Comparison of ENCODE assay signal across 8 cellular contexts in genomic region chr14:102819176-102819628, GRCh38. TPM values are rescaled to one million over a fixed set of nuclear protein-coding genes. Genes with fewer than 3 reads are reported as not detected.
A peak's percentile ranks its signal among the peaks of the same experiment; 100 is the strongest.
DNase-seq lines count a peak whose midpoint lies in the region; ATAC-seq, FAIRE-seq and TF ChIP-seq lines count a peak whose summit lies in the region.

No MANE protein-coding gene starts in this region.

- TF ChIP-seq RAD21 in GM12878 (IDR thresholded peaks at IDR 0.05; ENCODE audit: insufficient read depth, low read depth, low read length) = no peak

- H3K36me3 ChIP-seq in OCI-LY7 (ENCODE audit: insufficient read depth, low read length) = no peaks in the 10 kb centered on the region
- peaks cover 9 to 10% of the 10 kb centered on the region in 2 experiments for H3K36me3 ChIP-seq in GM12878 (ENCODE audit: control insufficient read depth in 2 of 2, insufficient read depth in 2 of 2, low read length in 1 of 2)
- H3K36me3 ChIP-seq in gastrocnemius medialis = no peaks in the 10 kb centered on the region

- BruUV-seq in OCI-LY7 (replicated peaks; lab: Mats Ljungman, UMichigan) (no TSS peak), GM12878 (replicated peaks; lab: Mats Ljungman, UMichigan) (no TSS peak)

- no peaks in the 10 kb centered on the region for H3K79me2 ChIP-seq in OCI-LY7 (ENCODE audit: insufficient read depth, low read depth, low read length)
- peaks cover 97% of the 10 kb centered on the region for H3K79me2 ChIP-seq in GM12878 (ENCODE audit: control insufficient read depth, insufficient read depth, low read length)

- H3K27me3 ChIP-seq in GM12878 (replicated peaks in 1 of 2; ENCODE audit: control insufficient read depth in 2 of 2, insufficient read depth in 2 of 2, low read length in 1 of 2) = no peaks in the 10 kb centered on the region
- H3K27me3 ChIP-seq in gastrocnemius medialis = no peaks in the 10 kb centered on the region

- SMC1A ChIA-PET in GM12878 (lab: Charles Lee; ENCODE audit: uncharacterized antibody, unreplicated experiment) = interaction anchor here (0.8 to 7.6 kb wide), 12 partner anchors 11 to 124 kb away, joined by 3 to 99 read pairs (median 4); no protein-coding TSS in a partner anchor

- H3K9ac ChIP-seq in GM12878 (ENCODE audit: control insufficient read depth, insufficient read depth, low read length) = peak overlapping the region; percentile 70

- peak; percentile 83 for FAIRE-seq in GM12878 (lab: Jason Lieb, UNC)

- H3K9me2 ChIP-seq in OCI-LY7 (ENCODE audit: insufficient read depth, low read length) = no peaks in the 10 kb centered on the region

- H3K27ac ChIP-seq in OCI-LY7 (ENCODE audit: low read depth, low read length, poor library complexity, severe bottlenecking) = no peak overlapping the region
- peak overlapping the region; percentile 93 for H3K27ac ChIP-seq in GM12878 (ENCODE audit: control insufficient read depth, insufficient read depth)
- H3K27ac ChIP-seq in gastrocnemius medialis = no peak overlapping the region

- H2AFZ ChIP-seq in OCI-LY7 (ENCODE audit: low read length) (no peak overlapping the region), GM12878 (ENCODE audit: control insufficient read depth, low read depth, low read length) (no peak overlapping the region)

- 4% methylated on average over 9 of the region's 9 CpGs for WGBS in GM12878 (ENCODE audit: insufficient coverage, insufficient replicate concordance, low lambda C conversion rate, missing lambda C conversion rate)

- intact Hi-C loops in OCI-LY7 (cut with micrococcal nuclease; ENCODE audit: unreplicated experiment) (no loop called here), GM12878 (cut with micrococcal nuclease; ENCODE audit: unreplicated experiment) (loop anchor here (1.0 to 2.0 kb wide), 2 partner anchors 20 to 34 kb away; no protein-coding TSS in a partner anchor), cardiac septum (cut with DNase I) (no loop called here), gastrocnemius medialis (cut with DNase I; ENCODE audit: low total_unique reads) (no loop called here)

- CTCF ChIA-PET in OCI-LY7 (lab: Charles Lee; ENCODE audit: unreplicated experiment) = no interaction called here
- CTCF ChIA-PET in GM12878 (lab: Yijun Ruan, JAX) = interaction anchor here (0.6 to 7.2 kb wide), 7 partner anchors 8 to 144 kb away, joined by 3 to 83 read pairs (median 4); no protein-coding TSS in a partner anchor

- TF ChIP-seq POLR2A in GM12878 (IDR thresholded peaks at IDR 0.05; ENCODE audit: low read depth, low read length) (peak; percentile 77), gastrocnemius medialis (IDR thresholded peaks at IDR 0.05) (no peak)

- no peak for DNase-seq in OCI-LY7 (ENCODE audit: low spot score)
- DNase-seq in GM12878 (ENCODE audit: low read depth, low spot score) = peak; percentile 89
- DNase-seq in stimulated activated CD4-positive, alpha-beta T cell treated with anti-CD3 and anti-CD28 coated beads, Interleukin-2, amount 100 ng/mL, for 24 hours = peak; percentile 79 to 80
- no peak for DNase-seq in cardiac septum (ENCODE audit: low spot score)
- DNase-seq in gastrocnemius medialis = no peak
- DNase-seq in islet precursor cell = no peak

- POLR2A ChIA-PET in OCI-LY7 (lab: Charles Lee) (no interaction called here), GM12878 (lab: Charles Lee) (interaction anchor here (0.9 to 6.6 kb wide), 9 partner anchors 11 to 83 kb away, joined by 3 to 63 read pairs (median 7); no protein-coding TSS in a partner anchor)

- in situ Hi-C loops in GM12878 (cut with MboI) = no loop called here
- in situ Hi-C loops in gastrocnemius medialis (cut with MboI; ENCODE audit: low sequenced_read_pairs in 4 of 4) = no loop called here

- no peaks in the 10 kb centered on the region for H3K9me3 ChIP-seq in OCI-LY7 (ENCODE audit: low read length)
- no peaks in the 10 kb centered on the region; the same call in 1 of the 3 replicates for H3K9me3 ChIP-seq in GM12878 (replicated peaks; ENCODE audit: control insufficient read depth, insufficient read depth, low read length)
- H3K9me3 ChIP-seq in gastrocnemius medialis = no peaks in the 10 kb centered on the region

- H3K4me1 ChIP-seq in OCI-LY7 (ENCODE audit: insufficient read depth, low read length, poor library complexity, severe bottlenecking) = no peaks in the 10 kb centered on the region
- peaks cover 62% of the 10 kb centered on the region for H3K4me1 ChIP-seq in GM12878 (ENCODE audit: control insufficient read depth, insufficient read depth, low read length)
- H3K4me1 ChIP-seq in gastrocnemius medialis = peaks cover 2 to 3% of the 10 kb centered on the region in 2 donors

- TF ChIP-seq CTCF in OCI-LY7 (conservative IDR thresholded peaks at IDR 0.05; ENCODE audit: low read length) (no peak), GM12878 (IDR thresholded peaks at IDR 0.05 in 2 of 3, conservative IDR thresholded peaks at IDR 0.05 in 1 of 3; ENCODE audit: control insufficient read depth in 2 of 3, extremely low read depth in 1 of 3, insufficient read depth in 1 of 3, low read depth in 3 of 3, low read length in 3 of 3) (no peak), gastrocnemius medialis (IDR thresholded peaks at IDR 0.05 in 4 of 5, conservative IDR thresholded peaks at IDR 0.05 in 1 of 5) (no peak)

- ATAC-seq in GM18870 (IDR thresholded peaks at IDR 0.05; ENCODE audit: unreplicated experiment) (peak; percentile 64), HG02852 (IDR thresholded peaks at IDR 0.05; ENCODE audit: unreplicated experiment) (peak; percentile 73), GM12878 (peak; percentile 90), gastrocnemius medialis (no peak)

- H3K4me3 ChIP-seq in OCI-LY7 (ENCODE audit: low read depth, low read length, poor library complexity, severe bottlenecking) = no peak overlapping the region
- H3K4me3 ChIP-seq in GM12878 = peak overlapping the region; percentile 58
- no peak overlapping the region for H3K4me3 ChIP-seq in gastrocnemius medialis

- peak; percentile 92 to 94 for TF ChIP-seq EP300 in GM12878 (IDR thresholded peaks at IDR 0.05; ENCODE audit: borderline replicate concordance in 1 of 2, control insufficient read depth in 1 of 2, low read depth in 2 of 2, low read length in 2 of 2)

- H3K4me2 ChIP-seq in OCI-LY7 (ENCODE audit: low read length) (peak overlapping the region; percentile 18; the same call in 1 of the 2 replicates), GM12878 (ENCODE audit: control insufficient read depth, insufficient read depth) (peak overlapping the region; percentile 98)

- RAD21 ChIA-PET in GM12878 (lab: Charles Lee; ENCODE audit: unreplicated experiment) = interaction anchor here (0.8 to 5.3 kb wide), 13 partner anchors 9 to 124 kb away, joined by 3 to 86 read pairs (median 8); no protein-coding TSS in a partner anchor

- H4K20me1 ChIP-seq in OCI-LY7 (ENCODE audit: insufficient read depth, low read length) = peaks cover 4% of the 10 kb centered on the region; the same call in 1 of the 2 replicates
- H4K20me1 ChIP-seq in GM12878 (ENCODE audit: control insufficient read depth, insufficient read depth) = no peaks in the 10 kb centered on the region

TF ChIP-seq in GM12878, 131 proteins besides CTCF, POLR2A, EP300 and RAD21 (continues in another document):
- no peak for TF ChIP-seq ZBTB33 (IDR thresholded peaks at IDR 0.05)
- 0 out of 2 replicates have a peak, but pooled peaks have one; percentile 53 for TF ChIP-seq POLR2AphosphoS5 (IDR thresholded peaks at IDR 0.05; ENCODE audit: low read length)
- no peak for TF ChIP-seq ZNF274 (IDR thresholded peaks at IDR 0.05; ENCODE audit: insufficient read depth, insufficient read length)

RNA-seq across cellular contexts. Expression of gene TRAF3, which starts 42.0 kb away (rescaled TPM):
- 0.59 and 0.82 TPM in 2 replicates for total RNA-seq in OCI-LY7 (2014; rRNA removed; shearing (Covaris generic))
- total RNA-seq in OCI-LY7 (2022) (1.5 and 2.9 TPM in 2 replicates), GM12878 (2014; rRNA removed) (33.3 and 40.3 TPM in 2 replicates), GM12878 (2014; rRNA removed; fragmentation: Illumina TruSeq; extraction: Trizol) (34.3 and 36.5 TPM in 2 replicates), GM12878 (2021) (55.2 and 60.1 TPM in 2 replicates), cardiac septum (12.5 TPM), gastrocnemius medialis (10 to 100 TPM in 1 of 4 donors, 1 to 10 TPM in 3; 5.5 to 14.7 (median 6.9) TPM)
- 156 and 174 TPM in 2 replicates for total RNA-seq in GM12878 (2013; cell fraction: nucleolus; rRNA removed)
- 27.5 TPM for polyA plus RNA-seq in GM12878 (2011; ENCODE audit: low read depth)
- polyA plus RNA-seq in GM12878 (2011; rRNA removed) (66.3 and 70.1 TPM in 2 replicates), GM12878 (2014; fragmentation: Illumina TruSeq; extraction: Trizol) (18.1 and 33.6 TPM in 2 replicates), GM12878 (2014; fragmentation: Nextera tagmentation; extraction: Ambion mirVana) (1 to 10 TPM; 3.0 to 4.0 TPM), GM12878 (2014; rRNA removed) (46.1 and 46.3 TPM in 2 replicates), GM12878 (2016; fragmentation: Nextera tagmentation; extraction: Ambion mirVana) (10 to 100 TPM; 36.4 to 40.9 TPM)
- 68.7 and 74.7 TPM in 2 replicates for polyA plus RNA-seq in GM12878 (2011; cell fraction: cytosol; rRNA removed)
- polyA plus RNA-seq in GM12878 (2011; cell fraction: nucleus; rRNA removed) = 140 and 141 TPM in 2 replicates
- 47.2 and 61.2 TPM in 2 replicates for polyA plus RNA-seq in GM12878 (2012)
- polyA minus RNA-seq in GM12878 (2011; rRNA and poly(A)+ RNA removed) = 147 and 149 TPM in 2 replicates
- 32.7 and 34.7 TPM in 2 replicates for polyA minus RNA-seq in GM12878 (2011; cell fraction: cytosol; rRNA and poly(A)+ RNA removed)
- 56.5 and 77.2 TPM in 2 replicates for polyA minus RNA-seq in GM12878 (2011; cell fraction: nucleus; rRNA and poly(A)+ RNA removed)

Comparison
In these comparisons a context has a peak if more than half of its experiments do, and no peak if none do; other contexts are left out.
1. ATAC-seq: peak in GM18870 (single experiment), HG02852 (single experiment) and GM12878 (single experiment); none in gastrocnemius medialis (0 of 2).
2. DNase-seq: peak in GM12878 (single experiment) and stimulated activated CD4-positive, alpha-beta T cell treated with anti-CD3 and anti-CD28 coated beads, Interleukin-2, amount 100 ng/mL, for 24 hours (2 of 2); none in OCI-LY7 (single experiment), cardiac septum (single experiment), gastrocnemius medialis (0 of 2) and islet precursor cell (single experiment).